In the genomic region with DNA sequence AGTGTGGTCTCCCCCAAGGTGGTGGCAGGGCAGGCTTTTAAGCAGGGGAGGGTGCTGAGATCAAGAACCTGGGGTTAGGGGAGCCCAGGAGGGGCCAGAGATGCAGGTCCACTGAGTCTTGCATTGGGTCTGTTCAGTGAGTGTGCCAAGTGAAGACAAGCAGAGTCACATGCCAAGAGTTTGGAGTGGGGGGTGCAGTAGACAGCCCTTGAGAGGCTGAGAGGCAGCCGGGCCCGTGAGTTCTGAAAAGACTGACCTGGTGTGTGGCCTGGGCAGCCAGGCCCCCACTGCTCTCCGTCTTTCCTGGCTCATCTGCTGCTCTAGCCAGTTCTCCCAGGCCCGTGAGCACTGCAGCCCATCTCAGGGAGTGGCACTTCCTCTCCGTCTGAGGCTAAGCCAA, we compare ENCODE assay signal across 18 cellular contexts.
A peak's percentile ranks its signal among the peaks of the same experiment; 100 is the strongest.
DNase-seq lines count a peak whose midpoint lies in the region; TF ChIP-seq lines count a peak whose summit lies in the region.
"Had no signal": no experiment of that assay in that cellular context is flagged by ENCODE, and none has a peak within 500 bp of the region (broad histone marks: within the 10 kb centered on the region; RNA-seq: fewer than 3 reads in every experiment).

No MANE protein-coding gene starts in this region.

- DNase-seq in EH (ENCODE audit: low read depth) (peak; percentile 31), chondrocyte (ENCODE audit: low spot score) (peak; percentile 48), mesenchymal stem cell (peak; percentile 19), spleen (no peak), NOMO-1 (lab: John Stamatoyannopoulos, UW; ENCODE audit: unreplicated experiment in 2 of 2) (no peak), trophoblast cell (no peak), SKM-1 treated with dmso at 0.1 percent for 144 hours (lab: John Stamatoyannopoulos, UW; ENCODE audit: unreplicated experiment) (no peak), erythroblast (lab: John Stamatoyannopoulos, UW) (no peak)
- DNase-seq: activated effector memory CD4-positive, alpha-beta T cell treated with anti-CD3 and anti-CD28 coated beads, Interleukin-2, amount 50 U/mL, for 16 hours; COR-L47; left colon; MM.1S; NCI-H2081; NCI-H526 treated with DMSO at 0.1 percent for 48 hours; stimulated activated CD4-positive, alpha-beta T cell treated with anti-CD3 and anti-CD28 coated beads, Interleukin-1b, Interleukin-23, amount 100 ng/mL, for 48 hours; transverse colon had no signal

- no peak for TF ChIP-seq POLR2A in spleen (IDR thresholded peaks at IDR 0.05)
- no peak for TF ChIP-seq POLR2A in erythroblast (IDR thresholded peaks at IDR 0.05; ENCODE audit: low read length)

- H3K36me3 Mint-ChIP-seq in chondrocyte (ENCODE audit: low read depth) = peaks cover 38% of the 10 kb centered on the region
- H3K36me3 Mint-ChIP-seq: T-cell had no signal

- no peak overlapping the region for H2BK15ac ChIP-seq in mesenchymal stem cell (ENCODE audit: low read depth, poor library complexity, severe bottlenecking)

- H2BK12ac ChIP-seq in mesenchymal stem cell (ENCODE audit: low read length in 2 of 2) (no peak overlapping the region), trophoblast cell (ENCODE audit: low read length) (no peak overlapping the region)

- no peak overlapping the region for H3K4me3 ChIP-seq in mesenchymal stem cell (ENCODE audit: insufficient read depth in 1 of 2, low read depth in 1 of 2, low read length in 2 of 2)
- no peak overlapping the region for H3K4me3 ChIP-seq in spleen
- no peak overlapping the region for H3K4me3 ChIP-seq in trophoblast cell (ENCODE audit: low read depth, low read length)
- H3K4me3 ChIP-seq: GM12878, transverse colon had no signal

- H3K18ac ChIP-seq in mesenchymal stem cell (ENCODE audit: low read depth in 1 of 2, low read length in 2 of 2) (peak overlapping the region in 1 of 2 experiments; percentile 7), trophoblast cell (ENCODE audit: low read length) (no peak overlapping the region)

- no peak for TF ChIP-seq CTCF in chondrocyte (IDR thresholded peaks at IDR 0.05)
- no peak for TF ChIP-seq CTCF in spleen (IDR thresholded peaks at IDR 0.05 in 8 of 11, conservative IDR thresholded peaks at IDR 0.05 in 3 of 11)

- H3K79me1 ChIP-seq in mesenchymal stem cell (replicated peaks; ENCODE audit: low read length, poor library complexity, severe bottlenecking) (peaks cover 8% of the 10 kb centered on the region), trophoblast cell (ENCODE audit: low read length) (no peaks in the 10 kb centered on the region)

- WGBS in mesenchymal stem cell = 60% methylated on average over 5 of the region's 5 CpGs
- WGBS in spleen, 5 donors = 59 to 81% (median 67%) methylated on average over 5 of the region's 5 CpGs
- no CpG with 5 or more reads among the region's 5 CpGs for WGBS in trophoblast cell (ENCODE audit: extremely low coverage, insufficient coverage, insufficient read length)

- H3K27me3 Mint-ChIP-seq in chondrocyte (ENCODE audit: low read depth) = no peaks in the 10 kb centered on the region
- H3K27me3 Mint-ChIP-seq: T-cell had no signal

- H3K9ac ChIP-seq in mesenchymal stem cell (ENCODE audit: low read length) (peak overlapping the region; percentile 6), trophoblast cell (ENCODE audit: low read length) (no peak overlapping the region)

- no peak overlapping the region for H4K12ac ChIP-seq in trophoblast cell (ENCODE audit: low read depth, low read length)

- no peak overlapping the region for H2BK120ac ChIP-seq in mesenchymal stem cell (ENCODE audit: low read depth, low read length)
- H2BK120ac ChIP-seq in trophoblast cell (ENCODE audit: insufficient read depth, low read length, poor library complexity) = no peak overlapping the region

- no peak overlapping the region for H3K4me2 ChIP-seq in mesenchymal stem cell (ENCODE audit: low read length, poor library complexity, severe bottlenecking)
- H3K4me2 ChIP-seq in trophoblast cell (ENCODE audit: low read length) = no peak overlapping the region

- H4K8ac ChIP-seq in mesenchymal stem cell (ENCODE audit: low read length) = peak overlapping the region; percentile 10
- H4K8ac ChIP-seq in trophoblast cell (ENCODE audit: low read depth, low read length) = no peak overlapping the region

- H3K9me3 Mint-ChIP-seq in chondrocyte (ENCODE audit: low read depth) = no peaks in the 10 kb centered on the region
- H3K9me3 Mint-ChIP-seq: T-cell had no signal

- H3K27ac ChIP-seq in mesenchymal stem cell (ENCODE audit: low read length, poor library complexity, severe bottlenecking) = no peak overlapping the region
- peak overlapping the region in 7 of 8 donors; percentile 55 to 74 (median 67) for H3K27ac ChIP-seq in spleen
- no peak overlapping the region for H3K27ac ChIP-seq in trophoblast cell (ENCODE audit: low read depth, low read length)

- H3K36me3 ChIP-seq in mesenchymal stem cell (ENCODE audit: control insufficient read depth in 1 of 2, insufficient read depth in 2 of 2, low read depth in 1 of 2, low read length in 2 of 2) = peaks cover 37 to 91% of the 10 kb centered on the region in 2 experiments
- H3K36me3 ChIP-seq in spleen = peaks cover 0 to 100% (median 25%) of the 10 kb centered on the region in 6 donors
- H3K36me3 ChIP-seq in trophoblast cell (ENCODE audit: control insufficient read depth in 1 of 2, insufficient read depth in 2 of 2, low read length in 2 of 2) = peaks cover 85 to 86% of the 10 kb centered on the region in 2 experiments

- peaks cover 9% of the 10 kb centered on the region for H3K4me1 ChIP-seq in mesenchymal stem cell (ENCODE audit: control insufficient read depth, insufficient read depth, low read depth, low read length)
- peaks cover 8 to 64% (median 39%) of the 10 kb centered on the region in 6 donors for H3K4me1 ChIP-seq in spleen
- H3K4me1 ChIP-seq in trophoblast cell (ENCODE audit: control insufficient read depth in 1 of 2, insufficient read depth in 2 of 2, low read length in 2 of 2) = peaks cover 3% of the 10 kb centered on the region in 2 experiments
- H3K4me1 ChIP-seq: transverse colon had no signal

- H2BK5ac ChIP-seq in mesenchymal stem cell (ENCODE audit: low read depth, low read length, poor library complexity, severe bottlenecking) (no peak overlapping the region), trophoblast cell (ENCODE audit: low read depth, low read length, poor library complexity) (no peak overlapping the region)

- no peak overlapping the region for H3K4ac ChIP-seq in mesenchymal stem cell (ENCODE audit: low read depth in 1 of 2, low read length in 2 of 2)
- no peak overlapping the region for H3K4ac ChIP-seq in trophoblast cell (ENCODE audit: low read depth, low read length)

- H2AFZ ChIP-seq in mesenchymal stem cell (ENCODE audit: low read depth, low read length) (no peak overlapping the region), trophoblast cell (ENCODE audit: insufficient read depth, low read length, poor library complexity) (no peak overlapping the region)

- H3K4me3 Mint-ChIP-seq in chondrocyte (ENCODE audit: unreplicated experiment) = peak overlapping the region; percentile 19
- H3K4me3 Mint-ChIP-seq: T-cell had no signal

- H3K27me3 ChIP-seq in mesenchymal stem cell (ENCODE audit: control insufficient read depth in 1 of 2, insufficient read depth in 1 of 2, low read length in 2 of 2) (no peaks in the 10 kb centered on the region), spleen (replicated peaks in 1 of 7) (no peaks in the 10 kb centered on the region), trophoblast cell (ENCODE audit: insufficient read depth, low read length) (no peaks in the 10 kb centered on the region)
- H3K27me3 ChIP-seq: transverse colon had no signal

- peak overlapping the region; percentile 72 for H4K91ac ChIP-seq in mesenchymal stem cell (ENCODE audit: low read length)
- no peak overlapping the region for H4K91ac ChIP-seq in trophoblast cell (ENCODE audit: low read depth, low read length)

- peak overlapping the region; percentile 93 for H3K27ac Mint-ChIP-seq in chondrocyte (ENCODE audit: unreplicated experiment)
- H3K27ac Mint-ChIP-seq: T-cell had no signal

- H3K14ac ChIP-seq in mesenchymal stem cell (ENCODE audit: low read length in 2 of 2) (no peak overlapping the region), trophoblast cell (ENCODE audit: low read length) (no peak overlapping the region)

- H3K79me2 ChIP-seq in trophoblast cell (ENCODE audit: control insufficient read depth, insufficient read depth, low read length, poor library complexity) = no peaks in the 10 kb centered on the region

- intact Hi-C loops in spleen (cut with DNase I; ENCODE audit: low total_unique reads) = no loop called here

- H3K4me1 Mint-ChIP-seq in chondrocyte (ENCODE audit: low read depth) = peaks cover 54% of the 10 kb centered on the region
- H3K4me1 Mint-ChIP-seq: T-cell had no signal

- H2AK5ac ChIP-seq in mesenchymal stem cell (ENCODE audit: low read length, severe bottlenecking) = no peak overlapping the region
- H2AK5ac ChIP-seq in trophoblast cell (ENCODE audit: low read length) = no peak overlapping the region

- H3K23ac ChIP-seq in mesenchymal stem cell (ENCODE audit: low read length in 2 of 2) (no peak overlapping the region), trophoblast cell (ENCODE audit: low read length) (no peak overlapping the region)

- H3K9me3 ChIP-seq in mesenchymal stem cell (ENCODE audit: control insufficient read depth, low read length) (no peaks in the 10 kb centered on the region), spleen (no peaks in the 10 kb centered on the region), trophoblast cell (ENCODE audit: insufficient read depth, low read depth, low read length) (peaks cover 2% of the 10 kb centered on the region)
- H3K9me3 ChIP-seq: transverse colon had no signal

Comparison
In these comparisons a context has a peak if more than half of its experiments do, and no peak if none do; other contexts are left out.
1. DNase-seq: peak in EH (single experiment), chondrocyte (single experiment) and mesenchymal stem cell (single experiment); none in spleen (single experiment), NOMO-1 (0 of 2), trophoblast cell (0 of 2), SKM-1 treated with dmso at 0.1 percent for 144 hours (single experiment) and erythroblast (0 of 2).
2. H3K27ac ChIP-seq: peak in spleen (7 of 8); none in mesenchymal stem cell (single experiment) and trophoblast cell (single experiment).